In genomic region chr1:155893389-155894142, GRCh38 we compare ENCODE assay signal across 6 cellular contexts. TPM values are rescaled to one million over a fixed set of nuclear protein-coding genes. Genes with fewer than 3 reads are reported as not detected.
DNase-seq lines count a peak whose midpoint lies in the region; ATAC-seq lines count a peak whose summit lies in the region.

No MANE protein-coding gene starts in this region.

- peaks cover 12% of the 10 kb centered on the region for H3K36me3 ChIP-seq in CD4-positive, CD25-positive, alpha-beta regulatory T cell (ENCODE audit: control insufficient read depth, insufficient read depth, low read length)

- no peaks in the 10 kb centered on the region for H3K27me3 Mint-ChIP-seq in CD4-positive, CD25-positive, alpha-beta regulatory T cell

- no peak overlapping the region for H3K4me3 ChIP-seq in CD4-positive, CD25-positive, alpha-beta regulatory T cell (ENCODE audit: low read depth, low read length)

- no peaks in the 10 kb centered on the region for H3K27me3 ChIP-seq in CD4-positive, CD25-positive, alpha-beta regulatory T cell (ENCODE audit: control insufficient read depth, insufficient read depth, low read length)

- peak overlapping the region; percentile 59 to 82 (median 74) for H3K27ac Mint-ChIP-seq in CD4-positive, CD25-positive, alpha-beta regulatory T cell

- peaks cover 0 to 12% (median 10%) of the 10 kb centered on the region in 4 donors for H3K4me1 Mint-ChIP-seq in CD4-positive, CD25-positive, alpha-beta regulatory T cell

- no peaks in the 10 kb centered on the region for H3K9me3 Mint-ChIP-seq in CD4-positive, CD25-positive, alpha-beta regulatory T cell

- peak; percentile 76 to 88 for ATAC-seq in CD4-positive, CD25-positive, alpha-beta regulatory T cell (ENCODE audit: low read depth in 2 of 2)
- ATAC-seq in GM18873 (IDR thresholded peaks at IDR 0.05; ENCODE audit: low FRiP score, unreplicated experiment) (no peak), HG02970 (IDR thresholded peaks at IDR 0.05; ENCODE audit: low FRiP score, unreplicated experiment) (no peak)

- peak in 2 of 3 donors; percentile 21 to 68 for DNase-seq in CD4-positive, CD25-positive, alpha-beta regulatory T cell
- DNase-seq in T follicular helper cell (ENCODE audit: low read depth), result peak; percentile 6
- peak; percentile 23 for DNase-seq in iPS-NIHi11 (ENCODE audit: low spot score)
- DNase-seq in activated CD8-positive, alpha-beta memory T cell treated with anti-CD3 and anti-CD28 coated beads, Interleukin-2, amount 50 U/mL, for 48 hours, result no peak

- H3K4me1 ChIP-seq in CD4-positive, CD25-positive, alpha-beta regulatory T cell (ENCODE audit: control insufficient read depth, insufficient read depth, low read length, poor library complexity, severe bottlenecking), result no peaks in the 10 kb centered on the region

- no peak overlapping the region for H3K4me3 Mint-ChIP-seq in CD4-positive, CD25-positive, alpha-beta regulatory T cell

- H3K36me3 Mint-ChIP-seq in CD4-positive, CD25-positive, alpha-beta regulatory T cell, result peaks cover 7% of the 10 kb centered on the region

- no peak overlapping the region for H3K27ac ChIP-seq in CD4-positive, CD25-positive, alpha-beta regulatory T cell (ENCODE audit: insufficient read depth, low read length, poor library complexity, severe bottlenecking)

- H3K9me3 ChIP-seq in CD4-positive, CD25-positive, alpha-beta regulatory T cell (ENCODE audit: control insufficient read depth in 2 of 2, low read length in 2 of 2), result no peaks in the 10 kb centered on the region

RNA-seq across cellular contexts. Expression of gene RIT1, which starts 17.6 kb away (rescaled TPM):
- 55.8 TPM for total RNA-seq in CD4-positive, CD25-positive, alpha-beta regulatory T cell
- polyA plus RNA-seq in CD4-positive, CD25-positive, alpha-beta regulatory T cell, result 10 to 100 TPM; 25.0 to 32.1 (median 29.0) TPM

RNA-seq across cellular contexts. Expression of gene SYT11, which starts 34.2 kb away (rescaled TPM):
- total RNA-seq in CD4-positive, CD25-positive, alpha-beta regulatory T cell, result 29.7 TPM
- polyA plus RNA-seq in CD4-positive, CD25-positive, alpha-beta regulatory T cell, result 10 to 100 TPM; 14.4 to 34.1 (median 18.7) TPM

RNA-seq across cellular contexts. Expression of gene GON4L, which starts 36.6 kb away (rescaled TPM):
- total RNA-seq in CD4-positive, CD25-positive, alpha-beta regulatory T cell, result 105 TPM
- polyA plus RNA-seq in CD4-positive, CD25-positive, alpha-beta regulatory T cell, result 10 to 100 TPM; 22.3 to 35.3 (median 26.3) TPM

RNA-seq across cellular contexts. Expression of gene KHDC4, which starts 40.6 kb away (rescaled TPM):
- 60.1 TPM for total RNA-seq in CD4-positive, CD25-positive, alpha-beta regulatory T cell
- 10 to 100 TPM in 1 of 4 donors, 1 to 10 TPM in 3; 7.4 to 10.8 (median 8.3) TPM for polyA plus RNA-seq in CD4-positive, CD25-positive, alpha-beta regulatory T cell

RNA-seq across cellular contexts. Expression of gene RXFP4, which starts 47.9 kb away (rescaled TPM):
- total RNA-seq in CD4-positive, CD25-positive, alpha-beta regulatory T cell, result not detected
- 1 to 10 TPM in 1 of 4 donors, under 1 TPM in 1, not detected in 2; 0.32 to 1.4 TPM for polyA plus RNA-seq in CD4-positive, CD25-positive, alpha-beta regulatory T cell

Comparison
In these comparisons a context has a peak if more than half of its experiments do, and no peak if none do; other contexts are left out.
1. ATAC-seq: peak in CD4-positive, CD25-positive, alpha-beta regulatory T cell (2 of 2); none in GM18873 (single experiment) and HG02970 (single experiment).